ENCODE assay signal across 21 cellular contexts in the genomic region with DNA sequence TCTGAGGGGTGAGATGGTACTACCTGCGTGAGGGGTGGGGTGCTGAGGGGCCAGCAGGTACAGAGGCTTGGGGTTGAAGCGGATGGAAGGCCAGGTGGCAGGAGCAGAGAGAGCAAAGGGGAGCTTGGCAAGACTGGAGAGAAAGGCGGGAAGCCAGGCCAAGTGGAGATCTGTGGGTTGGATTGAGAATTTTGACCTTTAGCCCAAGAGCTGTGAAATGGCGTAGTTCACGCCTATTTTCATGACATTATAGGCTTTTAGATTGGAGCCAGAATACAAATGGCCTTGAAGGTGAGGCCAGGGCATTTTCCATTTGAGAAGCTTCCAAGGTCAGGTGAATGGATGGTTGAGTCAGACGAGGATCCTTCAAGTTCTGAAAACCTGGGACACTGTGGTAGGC. TPM values are rescaled to one million over a fixed set of nuclear protein-coding genes. Genes with fewer than 3 reads are reported as not detected.
DNase-seq lines count a peak whose midpoint lies in the region; ATAC-seq, FAIRE-seq and TF ChIP-seq lines count a peak whose summit lies in the region.
"Had no signal": no experiment of that assay in that cellular context is flagged by ENCODE, and none has a peak within 500 bp of the region (broad histone marks: within the 10 kb centered on the region; RNA-seq: fewer than 3 reads in every experiment).

No MANE protein-coding gene starts in this region.

- no peak overlapping the region for H3K27ac ChIP-seq in CD4-positive, alpha-beta memory T cell (ENCODE audit: low read depth, low read length)
- H3K27ac ChIP-seq in HepG2 (ENCODE audit: extremely low read length, insufficient read depth, low read length) = no peak overlapping the region
- no peak overlapping the region for H3K27ac ChIP-seq in gastrocnemius medialis
- no peak overlapping the region for H3K27ac ChIP-seq in WERI-Rb-1

- no peak overlapping the region for H2AFZ ChIP-seq in HepG2 (ENCODE audit: low read length)

- TF ChIP-seq CTCF in HepG2 (CRISPR knock-in tag; IDR thresholded peaks at IDR 0.05) (no peak), progenitor cell of endocrine pancreas (IDR thresholded peaks at IDR 0.05; ENCODE audit: unreplicated experiment) (no peak), gastrocnemius medialis (IDR thresholded peaks at IDR 0.05 in 4 of 5, conservative IDR thresholded peaks at IDR 0.05 in 1 of 5) (no peak), WERI-Rb-1 (IDR thresholded peaks at IDR 0.05; ENCODE audit: low read depth, low read length) (no peak)

- POLR2A ChIA-PET in CD4-positive, alpha-beta memory T cell (lab: Charles Lee; ENCODE audit: partially characterized antibody) = interaction anchor here (4.2 kb wide), 1 partner anchor 65 kb away, joined by 28 read pairs; a partner anchor contains a TSS
- POLR2A ChIA-PET in T-cell (lab: Charles Lee) (no interaction called here), HepG2 (lab: Yijun Ruan, JAX) (interaction anchor here (4.7 kb wide), 1 partner anchor 13 kb away, joined by 40 read pairs; no protein-coding TSS in a partner anchor)

- no peak for FAIRE-seq in HepG2 (lab: Jason Lieb, UNC)
- FAIRE-seq: HTR-8/SVneo had no signal

- TF ChIP-seq EP300 in HepG2 (IDR thresholded peaks at IDR 0.05; ENCODE audit: low read depth in 2 of 2, low read length in 2 of 2) (no peak), HepG2 (CRISPR knock-in tag; IDR thresholded peaks at IDR 0.05; ENCODE audit: borderline replicate concordance) (no peak)

- no TSS peak for BruUV-seq in HepG2 (replicated peaks; lab: Mats Ljungman, UMichigan)

- in situ Hi-C loops in HepG2 (cut with HindIII; ENCODE audit: extremely low pct_ligation_motif_present, low pct_unique_long_range_greater_than_20kb) = no loop called here
- in situ Hi-C loops in gastrocnemius medialis (cut with MboI; ENCODE audit: low sequenced_read_pairs in 4 of 4) = no loop called here

- peak overlapping the region in 7 of 8 donors; percentile 20 to 96 (median 42) for H3K4me3 Mint-ChIP-seq in CD4-positive, alpha-beta memory T cell
- H3K4me3 Mint-ChIP-seq in T-cell (peak overlapping the region in 2 of 3 donors; percentile 5 to 96), progenitor cell of endocrine pancreas (ENCODE audit: low read depth) (peak overlapping the region; percentile 88)

- ATAC-seq in T-cell (replicated peaks in 1 of 4) (no peak), HepG2 (no peak), gastrocnemius medialis (no peak), GM18909 (IDR thresholded peaks at IDR 0.05; ENCODE audit: poor library complexity, unreplicated experiment) (no peak), HG03432 (IDR thresholded peaks at IDR 0.05; ENCODE audit: unreplicated experiment) (no peak)
- ATAC-seq: body of pancreas, mucosa of descending colon had no signal

- TF ChIP-seq POLR2A in HepG2 (IDR thresholded peaks at IDR 0.05; ENCODE audit: insufficient read depth in 1 of 2, low read depth in 2 of 2, low read length in 2 of 2) (no peak), gastrocnemius medialis (IDR thresholded peaks at IDR 0.05) (no peak)

- H3K27me3 ChIP-seq in CD4-positive, alpha-beta memory T cell (ENCODE audit: insufficient read depth, low read length) = no peaks in the 10 kb centered on the region
- H3K27me3 ChIP-seq in HepG2 (ENCODE audit: control insufficient read depth in 1 of 2, insufficient read depth in 2 of 2, low read length in 2 of 2) (peaks cover 0 to 4% of the 10 kb centered on the region in 2 experiments; a peak in 1 of 5 replicates), gastrocnemius medialis (no peaks in the 10 kb centered on the region), WERI-Rb-1 (ENCODE audit: insufficient read depth, low read depth, severe bottlenecking) (no peaks in the 10 kb centered on the region)
- H3K27me3 ChIP-seq: body of pancreas had no signal

- WGBS in HepG2 (ENCODE audit: low lambda C conversion rate) = 91% methylated on average over 6 of the region's 6 CpGs

- CTCF ChIA-PET in CD4-positive, alpha-beta memory T cell (lab: Charles Lee; ENCODE audit: partially characterized antibody) = interaction anchor here (2.0 kb wide), 1 partner anchor 12 kb away, joined by 4 read pairs; no protein-coding TSS in a partner anchor
- CTCF ChIA-PET in T-cell (lab: Charles Lee) (no interaction called here), HepG2 (lab: Yijun Ruan, JAX; ENCODE audit: low intra/inter-chr PET ratio, low total read pairs) (no interaction called here)

- no peaks in the 10 kb centered on the region for H3K27me3 Mint-ChIP-seq in CD4-positive, alpha-beta memory T cell
- H3K27me3 Mint-ChIP-seq in T-cell = no peaks in the 10 kb centered on the region
- no peaks in the 10 kb centered on the region for H3K27me3 Mint-ChIP-seq in progenitor cell of endocrine pancreas

- H3K27ac Mint-ChIP-seq in CD4-positive, alpha-beta memory T cell = peak overlapping the region in 5 of 7 donors; percentile 28 to 70 (median 47)
- H3K27ac Mint-ChIP-seq in T-cell (no peak overlapping the region), progenitor cell of endocrine pancreas (no peak overlapping the region)
- H3K27ac Mint-ChIP-seq: activated naive CD4-positive, alpha-beta T cell treated with anti-CD3 and anti-CD28 coated beads for 36 hours had no signal

- no peak overlapping the region for H3K4me3 ChIP-seq in CD4-positive, alpha-beta memory T cell (ENCODE audit: low read length in 2 of 2)
- H3K4me3 ChIP-seq in HepG2 (replicated peaks in 1 of 3; ENCODE audit: insufficient read depth in 1 of 3, low read depth in 2 of 3, low read length in 3 of 3) (peak overlapping the region in 2 of 3 experiments; percentile 79 to 99; a peak in 3 of 6 replicates), gastrocnemius medialis (no peak overlapping the region), WERI-Rb-1 (ENCODE audit: low read depth, low read length) (no peak overlapping the region)
- H3K4me3 ChIP-seq: body of pancreas, mucosa of descending colon, skin epidermis had no signal

- no peak for DNase-seq in CD4-positive, alpha-beta memory T cell
- no peak for DNase-seq in T-cell
- DNase-seq in HepG2 (ENCODE audit: low spot score) = no peak
- no peak for DNase-seq in progenitor cell of endocrine pancreas (ENCODE audit: low spot score, unreplicated experiment)
- DNase-seq in gastrocnemius medialis = no peak
- no peak for DNase-seq in WERI-Rb-1
- DNase-seq: activated CD4-positive, alpha-beta T cell treated with anti-CD3 and anti-CD28 coated beads for 4 hours; body of pancreas; cortex of kidney; DMS 273 treated with DMSO at 0.1 percent for 48 hours; foreskin melanocyte; mucosa of descending colon; NCI-H1417 treated with DMSO at 0.1 percent for 48 hours; NCI-H2171; NCI-H774; stimulated activated CD4-positive, alpha-beta T cell treated with anti-CD3 and anti-CD28 coated beads, Interleukin-4, amount 100 ng/mL, for 1 hour had no signal

- peak overlapping the region; percentile 94 for H3K4me2 ChIP-seq in HepG2 (ENCODE audit: low read depth, low read length)

- no peaks in the 10 kb centered on the region for H3K9me3 Mint-ChIP-seq in CD4-positive, alpha-beta memory T cell
- H3K9me3 Mint-ChIP-seq in T-cell = no peaks in the 10 kb centered on the region
- H3K9me3 Mint-ChIP-seq in progenitor cell of endocrine pancreas (ENCODE audit: low read depth) = no peaks in the 10 kb centered on the region
- H3K9me3 Mint-ChIP-seq: activated naive CD4-positive, alpha-beta T cell treated with anti-CD3 and anti-CD28 coated beads for 36 hours had no signal

- H3K4me1 Mint-ChIP-seq in CD4-positive, alpha-beta memory T cell = peaks cover 29 to 50% (median 36%) of the 10 kb centered on the region in 4 donors
- peaks cover 30 to 42% (median 42%) of the 10 kb centered on the region in 3 donors for H3K4me1 Mint-ChIP-seq in T-cell
- peaks cover 25% of the 10 kb centered on the region for H3K4me1 Mint-ChIP-seq in progenitor cell of endocrine pancreas (ENCODE audit: low read depth)

- peaks cover 25% of the 10 kb centered on the region for H3K4me1 ChIP-seq in CD4-positive, alpha-beta memory T cell (ENCODE audit: insufficient read depth, low read length)
- H3K4me1 ChIP-seq in HepG2 (ENCODE audit: insufficient read depth, low read length) = peaks cover 54% of the 10 kb centered on the region
- peaks cover 29 to 34% of the 10 kb centered on the region in 2 donors for H3K4me1 ChIP-seq in gastrocnemius medialis

- H3K79me2 ChIP-seq in HepG2 (ENCODE audit: insufficient read depth, low read length) = peaks cover 51% of the 10 kb centered on the region

- H3K36me3 ChIP-seq in CD4-positive, alpha-beta memory T cell (ENCODE audit: insufficient read depth, low read length) = no peaks in the 10 kb centered on the region
- no peaks in the 10 kb centered on the region; a peak in 1 of 5 replicates for H3K36me3 ChIP-seq in HepG2 (replicated peaks in 1 of 2; ENCODE audit: control insufficient read depth in 1 of 2, insufficient read depth in 2 of 2, low read length in 2 of 2)
- no peaks in the 10 kb centered on the region for H3K36me3 ChIP-seq in gastrocnemius medialis
- peaks cover 4% of the 10 kb centered on the region; the same call in 1 of the 2 replicates for H3K36me3 ChIP-seq in WERI-Rb-1

- H3K9me3 ChIP-seq in CD4-positive, alpha-beta memory T cell (ENCODE audit: control insufficient read depth in 1 of 2, low read length in 2 of 2) = no peaks in the 10 kb centered on the region
- H3K9me3 ChIP-seq in HepG2 (ENCODE audit: low read length) (no peaks in the 10 kb centered on the region), gastrocnemius medialis (no peaks in the 10 kb centered on the region), WERI-Rb-1 (ENCODE audit: severe bottlenecking) (no peaks in the 10 kb centered on the region)
- H3K9me3 ChIP-seq: body of pancreas, mucosa of descending colon had no signal

- intact Hi-C loops in CD4-positive, alpha-beta memory T cell (cut with micrococcal nuclease) = no loop called here
- intact Hi-C loops in HepG2 (cut with micrococcal nuclease; ENCODE audit: unreplicated experiment) = loop anchor here (5.0 kb wide), 2 partner anchors 39 to 84 kb away; no protein-coding TSS in a partner anchor
- intact Hi-C loops in gastrocnemius medialis (cut with DNase I; ENCODE audit: low total_unique reads) = no loop called here

- no peak for TF ChIP-seq RAD21 in HepG2 (CRISPR knock-in tag; IDR thresholded peaks at IDR 0.05)

- peaks cover 0 to 4% of the 10 kb centered on the region in 2 donors for H3K36me3 Mint-ChIP-seq in CD4-positive, alpha-beta memory T cell
- H3K36me3 Mint-ChIP-seq in T-cell (no peaks in the 10 kb centered on the region), progenitor cell of endocrine pancreas (ENCODE audit: insufficient read depth) (peaks cover 5% of the 10 kb centered on the region)

- H4K20me1 ChIP-seq in HepG2 (ENCODE audit: insufficient read depth, low read length) = peaks cover 18% of the 10 kb centered on the region

- 0 out of 2 replicates have a peak overlapping the region, but pooled peaks have one; percentile 84 for H3K9ac ChIP-seq in HepG2 (ENCODE audit: insufficient read depth, low read depth, low read length)

RNA-seq across cellular contexts. Expression of a gene that starts 2.5 kb away (rescaled TPM):
- 10 to 100 TPM; 12.4 to 12.5 TPM for total RNA-seq in CD4-positive, alpha-beta memory T cell
- 1 to 10 TPM; 4.0 to 7.8 TPM for polyA plus RNA-seq in CD4-positive, alpha-beta memory T cell
- total RNA-seq in T-cell (10 to 100 TPM; 13.6 to 15.8 (median 13.7) TPM), HepG2 (2016; rRNA removed; fragmentation: Illumina TruSeq; extraction: Trizol) (30.8 and 44.2 TPM in 2 replicates), progenitor cell of endocrine pancreas (54.5 and 55.2 TPM in 2 replicates), gastrocnemius medialis (10 to 100 TPM; 14.4 to 20.0 (median 16.3) TPM)
- 3.7 and 4.2 TPM in 2 replicates for total RNA-seq in HepG2 (2016; cell fraction: cytosol; rRNA removed; fragmentation: Illumina TruSeq; extraction: Trizol; ENCODE audit: low read depth)
- total RNA-seq in HepG2 (2016; cell fraction: insoluble cytoplasmic fraction; rRNA removed; fragmentation: Illumina TruSeq; extraction: Trizol) = 27.2 and 45.7 TPM in 2 replicates
- total RNA-seq in HepG2 (2016; cell fraction: membrane; rRNA removed; fragmentation: Illumina TruSeq; extraction: Trizol) = 9.6 and 11.5 TPM in 2 replicates
- total RNA-seq in HepG2 (2016; cell fraction: nucleus; rRNA removed; fragmentation: Illumina TruSeq; extraction: Trizol) = 61.1 and 74.3 TPM in 2 replicates
- 81.1 and 97.2 TPM in 2 replicates for polyA plus RNA-seq in HepG2 (2011; rRNA removed)
- 56.4 and 83.6 TPM in 2 replicates for polyA plus RNA-seq in HepG2 (2011; cell fraction: cytosol; rRNA removed)
- polyA plus RNA-seq in HepG2 (2011; cell fraction: nucleus; rRNA removed) = 56.4 and 62.4 TPM in 2 replicates
- polyA plus RNA-seq in HepG2 (2012) = 69.4 and 78.7 TPM in 2 replicates
- 1.8 and 2.0 TPM in 2 replicates for polyA plus RNA-seq in HepG2 (2016; cell fraction: cytosol; fragmentation: Illumina TruSeq; extraction: Trizol; ENCODE audit: low read depth)
- polyA plus RNA-seq in HepG2 (2016; cell fraction: insoluble cytoplasmic fraction; fragmentation: Illumina TruSeq; extraction: Trizol; ENCODE audit: low read depth) = 14.7 and 16.4 TPM in 2 replicates
- polyA plus RNA-seq in HepG2 (2016; cell fraction: membrane; fragmentation: Illumina TruSeq; extraction: Trizol; ENCODE audit: low read depth) = 4.0 and 4.6 TPM in 2 replicates
- polyA plus RNA-seq in HepG2 (2016; cell fraction: nucleus; fragmentation: Illumina TruSeq; extraction: Trizol; ENCODE audit: insufficient read depth, low read depth) = 41.8 and 43.9 TPM in 2 replicates
- 12.4 and 245 TPM in 2 replicates for polyA minus RNA-seq in HepG2 (2011; rRNA and poly(A)+ RNA removed; ENCODE audit: low replicate concordance)
- 92.1 and 130 TPM in 2 replicates for polyA minus RNA-seq in HepG2 (2011; cell fraction: cytosol; rRNA and poly(A)+ RNA removed)
- polyA minus RNA-seq in HepG2 (2011; cell fraction: nucleus; rRNA and poly(A)+ RNA removed) = 123 and 165 TPM in 2 replicates

Comparison
In these comparisons a context has a peak if more than half of its experiments do, and no peak if none do; other contexts are left out.
1. H3K4me3 ChIP-seq: peak in HepG2 (2 of 3); none in CD4-positive, alpha-beta memory T cell (0 of 2), gastrocnemius medialis (0 of 4) and WERI-Rb-1 (single experiment).
2. H3K27ac Mint-ChIP-seq: peak in CD4-positive, alpha-beta memory T cell (5 of 7); none in T-cell (0 of 2) and progenitor cell of endocrine pancreas (single experiment).
3. POLR2A ChIA-PET loops: an anchor here in CD4-positive, alpha-beta memory T cell (4.2 kb wide) and HepG2 (4.7 kb wide); none called in T-cell.
4. Peak in every context shown above with its lines, with median percentiles within 50 percentile points of each other: H3K4me3 Mint-ChIP-seq.